Comparison of ENCODE assay signal across 7 cellular contexts in the genomic region with DNA sequence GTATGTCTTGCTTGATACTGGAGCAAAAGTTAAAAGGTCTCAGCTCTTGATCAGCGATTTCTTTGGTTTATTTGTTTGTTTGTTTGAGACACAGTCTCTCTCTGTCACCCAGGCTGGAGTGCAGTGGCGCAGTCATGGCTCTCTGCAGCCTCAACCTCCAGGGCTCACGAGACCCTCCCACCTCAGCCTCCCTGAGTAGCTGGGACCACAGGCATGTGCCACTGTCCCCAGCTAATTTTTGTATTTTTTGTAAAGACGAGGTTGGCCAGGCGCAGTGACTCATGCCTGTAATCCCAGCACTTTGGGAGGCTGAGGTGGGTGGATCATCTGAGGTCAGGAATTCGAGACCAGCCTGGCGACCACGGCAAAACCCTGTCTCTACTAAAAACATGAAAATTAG. TPM values are rescaled to one million over a fixed set of nuclear protein-coding genes. Genes with fewer than 3 reads are reported as not detected.
DNase-seq lines count a peak whose midpoint lies in the region; ATAC-seq, FAIRE-seq and TF ChIP-seq lines count a peak whose summit lies in the region.
"Not testable (repeated sequence)": the region's sequence is repeated elsewhere in the genome, so short reads cannot be mapped to it uniquely, and the experiment has no call there.

No MANE protein-coding gene starts in this region.

- not testable (repeated sequence) for H3K4me3 ChIP-seq in astrocyte (ENCODE audit: insufficient read depth, low read depth, low read length); endodermal cell (ENCODE audit: low read length); trophoblast cell (ENCODE audit: low read depth, low read length)

- not testable (repeated sequence) for H3K14ac ChIP-seq in trophoblast cell (ENCODE audit: low read length)

- H2AFZ ChIP-seq in astrocyte (ENCODE audit: low read depth, low read length); trophoblast cell (ENCODE audit: insufficient read depth, low read length, poor library complexity): not testable (repeated sequence)

- H3K27me3 Mint-ChIP-seq in astrocyte (ENCODE audit: low read depth, unreplicated experiment); endodermal cell (ENCODE audit: insufficient read depth); stimulated activated naive B cell treated with anti-CD40 and anti-IgM and Interleukin-4, amounts not matched to agents 10 μg/mL and 1 μg/mL and 100 μg/mL, for 72 hours: not testable (repeated sequence)

- not testable (repeated sequence) for FAIRE-seq in astrocyte (lab: Jason Lieb, UNC)

- H3K4me2 ChIP-seq in astrocyte (ENCODE audit: low read length); trophoblast cell (ENCODE audit: low read length): not testable (repeated sequence)

- H3K9me3 Mint-ChIP-seq in astrocyte (ENCODE audit: unreplicated experiment); endodermal cell; stimulated activated naive B cell treated with anti-CD40 and anti-IgM and Interleukin-4, amounts not matched to agents 10 μg/mL and 1 μg/mL and 100 μg/mL, for 72 hours: not testable (repeated sequence)

- TF ChIP-seq CTCF in astrocyte (IDR thresholded peaks at IDR 0.05; ENCODE audit: insufficient read depth, low read depth, low read length); endodermal cell (conservative IDR thresholded peaks at IDR 0.05): not testable (repeated sequence)

- not testable (repeated sequence) for H3K4ac ChIP-seq in trophoblast cell (ENCODE audit: low read depth, low read length)

- H3K4me3 Mint-ChIP-seq in astrocyte (ENCODE audit: unreplicated experiment) = peak overlapping the region; percentile 67
- H3K4me3 Mint-ChIP-seq in endodermal cell; stimulated activated naive B cell treated with anti-CD40 and anti-IgM and Interleukin-4, amounts not matched to agents 10 μg/mL and 1 μg/mL and 100 μg/mL, for 72 hours: not testable (repeated sequence)

- not testable (repeated sequence) for H3K9me3 ChIP-seq in astrocyte (ENCODE audit: insufficient read depth, low read depth, low read length); endodermal cell (ENCODE audit: control insufficient read depth, low read length); trophoblast cell (ENCODE audit: insufficient read depth, low read depth, low read length)

- H2BK12ac ChIP-seq in trophoblast cell (ENCODE audit: low read length) = not testable (repeated sequence)

- H4K91ac ChIP-seq in trophoblast cell (ENCODE audit: low read depth, low read length) = not testable (repeated sequence)

- H3K18ac ChIP-seq in trophoblast cell (ENCODE audit: low read length) = not testable (repeated sequence)

- not testable (repeated sequence) for H2AK5ac ChIP-seq in trophoblast cell (ENCODE audit: low read length)

- not testable (repeated sequence) for H3K79me1 ChIP-seq in trophoblast cell (ENCODE audit: low read length)

- DNase-seq in ELF-1 (ENCODE audit: low read depth, low spot score) (peak; percentile 20), M059J (ENCODE audit: low read depth) (peak; percentile 30), trophoblast cell (peak; percentile 51 to 64)
- DNase-seq in astrocyte (ENCODE audit: low read depth); endodermal cell; stimulated activated naive B cell treated with anti-CD40 and anti-IgM and Interleukin-4, amounts not matched to agents 10 μg/mL and 1 μg/mL and 100 μg/mL, for 72 hours: not testable (repeated sequence)

- not testable (repeated sequence) for H3K36me3 Mint-ChIP-seq in astrocyte (ENCODE audit: low read depth, unreplicated experiment); stimulated activated naive B cell treated with anti-CD40 and anti-IgM and Interleukin-4, amounts not matched to agents 10 μg/mL and 1 μg/mL and 100 μg/mL, for 72 hours
- H3K36me3 Mint-ChIP-seq in endodermal cell (ENCODE audit: low read depth) = peaks cover 25% of the 10 kb centered on the region

- not testable (repeated sequence) for H3K4me1 Mint-ChIP-seq in astrocyte (ENCODE audit: low read depth, unreplicated experiment); endodermal cell
- peaks cover 10 to 28% of the 10 kb centered on the region in 2 donors for H3K4me1 Mint-ChIP-seq in stimulated activated naive B cell treated with anti-CD40 and anti-IgM and Interleukin-4, amounts not matched to agents 10 μg/mL and 1 μg/mL and 100 μg/mL, for 72 hours

- H2BK120ac ChIP-seq in trophoblast cell (ENCODE audit: insufficient read depth, low read length, poor library complexity) = not testable (repeated sequence)

- H3K27ac Mint-ChIP-seq in astrocyte (ENCODE audit: unreplicated experiment) (peak overlapping the region; percentile 92), endodermal cell (peak overlapping the region; percentile 64)
- H3K27ac Mint-ChIP-seq in stimulated activated naive B cell treated with anti-CD40 and anti-IgM and Interleukin-4, amounts not matched to agents 10 μg/mL and 1 μg/mL and 100 μg/mL, for 72 hours = peak overlapping the region; percentile 67

- ATAC-seq in SK-N-SH treated with all-trans-retinoic acid at 6 μM for 48 hours = peak; percentile 33; the same call in 2 of the 3 replicates
- not testable (repeated sequence) for ATAC-seq in stimulated activated naive B cell treated with anti-CD40 and anti-IgM and Interleukin-4, amounts not matched to agents 10 μg/mL and 1 μg/mL and 100 μg/mL, for 72 hours (replicated peaks)

- WGBS in endodermal cell (ENCODE audit: insufficient coverage in 1 of 2, insufficient read length in 1 of 2), 2 experiments = 97 to 100% methylated on average over 5 to 8 of the region's 8 CpGs
- no CpG with 5 or more reads among the region's 8 CpGs for WGBS in trophoblast cell (ENCODE audit: extremely low coverage, insufficient coverage, insufficient read length)

- not testable (repeated sequence) for H3K27me3 ChIP-seq in astrocyte (ENCODE audit: insufficient read depth, low read length); endodermal cell (ENCODE audit: control insufficient read depth, insufficient read depth, low read length, poor library complexity, severe bottlenecking); trophoblast cell (ENCODE audit: insufficient read depth, low read length)

- not testable (repeated sequence) for H3K4me1 ChIP-seq in astrocyte (ENCODE audit: insufficient read depth, low read length); endodermal cell (ENCODE audit: control insufficient read depth, insufficient read depth, low read length); trophoblast cell (ENCODE audit: control insufficient read depth in 1 of 2, insufficient read depth in 2 of 2, low read length in 2 of 2)

- not testable (repeated sequence) for H4K8ac ChIP-seq in trophoblast cell (ENCODE audit: low read depth, low read length)

- not testable (repeated sequence) for H3K36me3 ChIP-seq in astrocyte (ENCODE audit: insufficient read depth, low read length); endodermal cell (ENCODE audit: control insufficient read depth, insufficient read depth, low read length); trophoblast cell (ENCODE audit: control insufficient read depth in 1 of 2, insufficient read depth in 2 of 2, low read length in 2 of 2)

- H3K79me2 ChIP-seq in astrocyte (ENCODE audit: insufficient read depth, low read length) = peaks cover 80% of the 10 kb centered on the region
- not testable (repeated sequence) for H3K79me2 ChIP-seq in trophoblast cell (ENCODE audit: control insufficient read depth, insufficient read depth, low read length, poor library complexity)

- not testable (repeated sequence) for H3K9ac ChIP-seq in astrocyte (ENCODE audit: low read length); endodermal cell (ENCODE audit: extremely low read depth, low read length, poor library complexity, severe bottlenecking); trophoblast cell (ENCODE audit: low read length)

- H3K27ac ChIP-seq in astrocyte (ENCODE audit: low read depth, low read length); endodermal cell (ENCODE audit: low read depth, low read length); trophoblast cell (ENCODE audit: low read depth, low read length): not testable (repeated sequence)

- not testable (repeated sequence) for H3K23ac ChIP-seq in trophoblast cell (ENCODE audit: low read length)

- not testable (repeated sequence) for H4K12ac ChIP-seq in trophoblast cell (ENCODE audit: low read depth, low read length)

- not testable (repeated sequence) for H2BK5ac ChIP-seq in trophoblast cell (ENCODE audit: low read depth, low read length, poor library complexity)

- peaks cover 42% of the 10 kb centered on the region for H4K20me1 ChIP-seq in astrocyte (ENCODE audit: insufficient read depth, low read length)

RNA-seq across cellular contexts. Expression of gene TLK2, which starts 20.2 kb away (rescaled TPM):
- 28.3 and 43.9 TPM in 2 replicates for total RNA-seq in M059J (2014; rRNA removed; shearing (Covaris generic))
- 53.0 and 54.2 TPM in 2 replicates for total RNA-seq in astrocyte
- total RNA-seq in endodermal cell = 10 to 100 TPM; 76.2 to 89.2 TPM
- polyA plus RNA-seq in endodermal cell (2013, experiment 1 of 2) = 49.8 TPM
- 41.1 TPM for polyA plus RNA-seq in endodermal cell (2013, experiment 2 of 2)
- 21.3 and 22.8 TPM in 2 replicates for polyA plus RNA-seq in trophoblast cell (2013)
